8 cellular contexts compared by ENCODE assay signal in genomic region chr11:777288-778255, GRCh38. TPM values are rescaled to one million over a fixed set of nuclear protein-coding genes. Genes with fewer than 3 reads are reported as not detected.
DNase-seq lines count a peak whose midpoint lies in the region; ATAC-seq and TF ChIP-seq lines count a peak whose summit lies in the region.

GATD1 (minus strand) TSS chr11:777487; CDS start chr11:777462, 25 bp downstream.

- DNase-seq in Ammon's horn (ENCODE audit: low spot score) = peak; percentile 87
- DNase-seq in GM19238 (ENCODE audit: insufficient read length, low spot score) = peak; percentile 100
- peak; percentile 94 for DNase-seq in NCI-H69 (lab: John Stamatoyannopoulos, UW)
- peak; percentile 94 for DNase-seq in activated CD4-positive, alpha-beta T cell treated with anti-CD3 and anti-CD28 coated beads, Interleukin-2, amount 10 ng/mL, durations not matched to agents 7 days and 5 days
- DNase-seq in cortex of kidney (lab: John Stamatoyannopoulos, UW) = peak; percentile 60
- DNase-seq in left lung = peak; percentile 92 to 99
- DNase-seq in stimulated activated CD4-positive, alpha-beta T cell treated with anti-CD3 and anti-CD28 coated beads, Interleukin-2, amount 100 ng/mL, for 48 hours = peak; percentile 95

- peaks cover 4% of the 10 kb centered on the region for H3K36me3 Mint-ChIP-seq in activated CD4-positive, alpha-beta T cell treated with anti-CD3 and anti-CD28 coated beads, Interleukin-2, amount 10 ng/mL, durations not matched to agents 7 days and 5 days (ENCODE audit: low read depth)

- H3K4me1 Mint-ChIP-seq in activated CD4-positive, alpha-beta T cell treated with anti-CD3 and anti-CD28 coated beads, Interleukin-2, amount 10 ng/mL, durations not matched to agents 7 days and 5 days = peaks cover 25% of the 10 kb centered on the region

- no peaks in the 10 kb centered on the region for H3K27me3 ChIP-seq in left lung

- no peaks in the 10 kb centered on the region for H3K9me3 Mint-ChIP-seq in activated CD4-positive, alpha-beta T cell treated with anti-CD3 and anti-CD28 coated beads, Interleukin-2, amount 10 ng/mL, durations not matched to agents 7 days and 5 days

- no peaks in the 10 kb centered on the region for H3K9me3 ChIP-seq in left lung

- intact Hi-C loops in left lung (cut with DNase I) = no loop called here

- POLR2A ChIA-PET in activated CD4-positive, alpha-beta T cell treated with anti-CD3 and anti-CD28 coated beads, Interleukin-2, amount 10 ng/mL, durations not matched to agents 7 days and 5 days (lab: Charles Lee) = interaction anchor here (1.3 kb wide), 1 partner anchor 13 kb away, joined by 4 read pairs; no protein-coding TSS in a partner anchor

- ATAC-seq in HG03439 (IDR thresholded peaks at IDR 0.05; ENCODE audit: unreplicated experiment) (peak; percentile 62), left lung (peak; percentile 90)

- peak within 1 kb of the TSS; percentile 59 to 78 for H3K27ac ChIP-seq in left lung

- H3K4me3 ChIP-seq in left lung = peak within 1 kb of the TSS; percentile 76 to 90

- H3K4me1 ChIP-seq in left lung = peaks cover 16 to 53% of the 10 kb centered on the region in 2 donors

- H3K4me3 Mint-ChIP-seq in activated CD4-positive, alpha-beta T cell treated with anti-CD3 and anti-CD28 coated beads, Interleukin-2, amount 10 ng/mL, durations not matched to agents 7 days and 5 days = peak within 1 kb of the TSS; percentile 83

- CTCF ChIA-PET in activated CD4-positive, alpha-beta T cell treated with anti-CD3 and anti-CD28 coated beads, Interleukin-2, amount 10 ng/mL, durations not matched to agents 7 days and 5 days (lab: Charles Lee) = interaction anchor here (0.6 to 0.9 kb wide), 8 partner anchors 14 to 165 kb away, joined by 3 to 6 read pairs (median 3); no protein-coding TSS in a partner anchor

- H3K27ac Mint-ChIP-seq in activated CD4-positive, alpha-beta T cell treated with anti-CD3 and anti-CD28 coated beads, Interleukin-2, amount 10 ng/mL, durations not matched to agents 7 days and 5 days = peak within 1 kb of the TSS; percentile 91

- no peaks in the 10 kb centered on the region for H3K27me3 Mint-ChIP-seq in activated CD4-positive, alpha-beta T cell treated with anti-CD3 and anti-CD28 coated beads, Interleukin-2, amount 10 ng/mL, durations not matched to agents 7 days and 5 days

- peaks cover 0 to 23% of the 10 kb centered on the region in 2 donors for H3K36me3 ChIP-seq in left lung

- no peak for TF ChIP-seq CTCF in left lung (IDR thresholded peaks at IDR 0.05)

RNA-seq across cellular contexts. Expression of gene GATD1, which starts in this region (rescaled TPM):
- total RNA-seq in activated CD4-positive, alpha-beta T cell treated with anti-CD3 and anti-CD28 coated beads, Interleukin-2, amount 10 ng/mL, durations not matched to agents 7 days and 5 days = 10 to 100 TPM; 58.2 to 62.1 TPM
- total RNA-seq in left lung = 10 to 100 TPM; 57.9 to 63.7 TPM

Comparison
In these comparisons a context has a peak if more than half of its experiments do, and no peak if none do; other contexts are left out.
1. Peak in every context shown above with its lines: DNase-seq, ATAC-seq, H3K4me3 ChIP-seq and H3K27ac ChIP-seq.